ENCODE assay signal across 1 cellular context in genomic region chr21:44011774-44012473, GRCh38.
TF ChIP-seq lines count a peak whose summit lies in the region.

TSS of gene TRAPPC10 (plus strand) at chr21:44012309. CDS start at chr21:44012494, 185 bp downstream.

TF ChIP-seq in K562, 482 proteins besides CTCF, POLR2A, EP300 and RAD21 (continued from another document and continues in another):
- TF ChIP-seq ZBTB12 (CRISPR knock-in tag; IDR thresholded peaks at IDR 0.05) (peak; percentile 90), IRF1 (CRISPR knock-in tag; IDR thresholded peaks at IDR 0.05; ENCODE audit: borderline replicate concordance) (no peak), TEAD1 (CRISPR knock-in tag; IDR thresholded peaks at IDR 0.05) (peak in 1 of 2 experiments; percentile 41; a peak in 1 of 4 replicates), ZNF668 (CRISPR knock-in tag; IDR thresholded peaks at IDR 0.05) (no peak), ELF2 (CRISPR knock-in tag; IDR thresholded peaks at IDR 0.05) (peak; percentile 92), L3MBTL2 (IDR thresholded peaks at IDR 0.05) (peak; percentile 97), ZBTB40 (IDR thresholded peaks at IDR 0.05) (peak; percentile 95), ZBTB40 (CRISPR knock-in tag; IDR thresholded peaks at IDR 0.05) (no peak), NEUROD1 (IDR thresholded peaks at IDR 0.05; ENCODE audit: borderline replicate concordance, low read depth, low read length, partially characterized antibody) (peak; percentile 26), CXXC5 (CRISPR knock-in tag; IDR thresholded peaks at IDR 0.05) (peak; percentile 98), MAFG (tag; conservative IDR thresholded peaks at IDR 0.05) (no peak), SMARCC2 (IDR thresholded peaks at IDR 0.05; ENCODE audit: low read depth) (peak; percentile 37; the same call in 1 of the 2 replicates), ESRRA (IDR thresholded peaks at IDR 0.05; ENCODE audit: borderline replicate concordance, low read depth) (peak; percentile 71), ZNF311 (CRISPR knock-in tag; IDR thresholded peaks at IDR 0.05) (0 out of 2 replicates have a peak, but pooled peaks have one; percentile 26), E2F6 (IDR thresholded peaks at IDR 0.05; ENCODE audit: borderline replicate concordance in 1 of 2, extremely low read depth in 1 of 2, insufficient read depth in 1 of 2, insufficient read length in 1 of 2, low read depth in 1 of 2, low read length in 1 of 2, poor library complexity in 1 of 2, severe bottlenecking in 1 of 2) (peak; percentile 96 to 97), ZBTB33 (CRISPR knock-in tag; IDR thresholded peaks at IDR 0.05) (peak; percentile 33; the same call in 1 of the 2 replicates), ZBTB5 (IDR thresholded peaks at IDR 0.05) (no peak), HDAC8 (tag; IDR thresholded peaks at IDR 0.05) (peak; percentile 82; the same call in 1 of the 2 replicates), ARID3B (CRISPR knock-in tag; IDR thresholded peaks at IDR 0.05; ENCODE audit: borderline replicate concordance) (0 out of 2 replicates have a peak, but pooled peaks have one; percentile 35), HNRNPLL (IDR thresholded peaks at IDR 0.05; ENCODE audit: low read depth, low read length, poor library complexity, severe bottlenecking) (no peak), NELFE (IDR thresholded peaks at IDR 0.05; ENCODE audit: insufficient read depth, insufficient read length) (no peak), ILF3 (IDR thresholded peaks at IDR 0.05; ENCODE audit: borderline replicate concordance) (peak; percentile 90; the same call in 1 of the 2 replicates), ZHX1 (conservative IDR thresholded peaks at IDR 0.05; ENCODE audit: low read length) (0 out of 2 replicates have a peak, but pooled peaks have one; percentile 36), EP400 (IDR thresholded peaks at IDR 0.05) (peak; percentile 59; the same call in 1 of the 2 replicates), PTBP1 (IDR thresholded peaks at IDR 0.05; ENCODE audit: low read depth, low read length) (0 out of 2 replicates have a peak, but pooled peaks have one; percentile 54), NR2F6 (CRISPR knock-in tag; IDR thresholded peaks at IDR 0.05) (peak; percentile 49; the same call in 1 of the 2 replicates), SMAD1 (IDR thresholded peaks at IDR 0.05; ENCODE audit: low read depth, low read length, partially characterized antibody) (peak; percentile 69), TBL1XR1 (IDR thresholded peaks at IDR 0.05; ENCODE audit: low read length in 2 of 2) (peak in 1 of 2 experiments; percentile 21; a peak in 1 of 4 replicates), HES1 (IDR thresholded peaks at IDR 0.05; ENCODE audit: low read depth) (peak; percentile 71), DPF2 (IDR thresholded peaks at IDR 0.05) (0 out of 2 replicates have a peak, but pooled peaks have one; percentile 7), RBBP5 (IDR thresholded peaks at IDR 0.05; ENCODE audit: borderline replicate concordance, insufficient read depth, low read length, poor library complexity, severe bottlenecking) (peak; percentile 100)
